ENCODE assay signal across 9 cellular contexts in genomic region chr19:50447750-50448149, GRCh38. TPM values are rescaled to one million over a fixed set of nuclear protein-coding genes. Genes with fewer than 3 reads are reported as not detected.
"Had no signal": no experiment of that assay in that cellular context is flagged by ENCODE, and none has a peak within 500 bp of the region (broad histone marks: within the 10 kb centered on the region; RNA-seq: fewer than 3 reads in every experiment).

No MANE protein-coding gene starts in this region.

- FAIRE-seq: G401.6, GM12878, GM12891, GM12892, GM18507, GM19239 had no signal

- DNase-seq: GDM1, GF-D8 had no signal

- ATAC-seq: GM12878 had no signal

- H3K4me3 ChIP-seq: GM12878 had no signal

RNA-seq across cellular contexts. Expression of gene MYBPC2, which starts 15.1 kb away (rescaled TPM):
- total RNA-seq: G401 had no signal

RNA-seq across cellular contexts. Expression of gene GARIN5A, which starts 28.9 kb away (rescaled TPM):
- total RNA-seq: GM12878 had no signal
